In the genomic region with DNA sequence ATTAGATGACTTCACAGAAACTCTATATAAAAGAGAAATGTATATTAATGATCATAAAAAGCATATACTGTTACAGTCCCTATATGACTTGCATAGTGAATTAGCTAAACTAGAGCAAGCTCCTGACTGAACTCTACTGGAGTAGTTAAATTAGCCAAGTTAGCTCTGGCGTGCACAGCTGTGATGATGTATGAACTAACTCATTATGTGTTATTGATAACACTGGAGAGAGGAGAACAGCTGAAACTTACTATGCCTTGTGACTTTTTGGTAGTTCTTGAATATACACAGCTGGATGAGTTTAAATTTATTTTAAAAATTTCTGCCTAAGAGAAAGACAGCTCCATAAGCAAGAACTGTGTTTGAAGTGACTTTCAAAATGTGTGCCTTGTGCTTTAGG, we compare ENCODE assay signal across 1 cellular context.
TF ChIP-seq lines count a peak whose summit lies in the region.

No MANE protein-coding gene starts in this region.

TF ChIP-seq in GM12878, 131 proteins besides CTCF, POLR2A, EP300 and RAD21:
- TF ChIP-seq, protein P1, sequence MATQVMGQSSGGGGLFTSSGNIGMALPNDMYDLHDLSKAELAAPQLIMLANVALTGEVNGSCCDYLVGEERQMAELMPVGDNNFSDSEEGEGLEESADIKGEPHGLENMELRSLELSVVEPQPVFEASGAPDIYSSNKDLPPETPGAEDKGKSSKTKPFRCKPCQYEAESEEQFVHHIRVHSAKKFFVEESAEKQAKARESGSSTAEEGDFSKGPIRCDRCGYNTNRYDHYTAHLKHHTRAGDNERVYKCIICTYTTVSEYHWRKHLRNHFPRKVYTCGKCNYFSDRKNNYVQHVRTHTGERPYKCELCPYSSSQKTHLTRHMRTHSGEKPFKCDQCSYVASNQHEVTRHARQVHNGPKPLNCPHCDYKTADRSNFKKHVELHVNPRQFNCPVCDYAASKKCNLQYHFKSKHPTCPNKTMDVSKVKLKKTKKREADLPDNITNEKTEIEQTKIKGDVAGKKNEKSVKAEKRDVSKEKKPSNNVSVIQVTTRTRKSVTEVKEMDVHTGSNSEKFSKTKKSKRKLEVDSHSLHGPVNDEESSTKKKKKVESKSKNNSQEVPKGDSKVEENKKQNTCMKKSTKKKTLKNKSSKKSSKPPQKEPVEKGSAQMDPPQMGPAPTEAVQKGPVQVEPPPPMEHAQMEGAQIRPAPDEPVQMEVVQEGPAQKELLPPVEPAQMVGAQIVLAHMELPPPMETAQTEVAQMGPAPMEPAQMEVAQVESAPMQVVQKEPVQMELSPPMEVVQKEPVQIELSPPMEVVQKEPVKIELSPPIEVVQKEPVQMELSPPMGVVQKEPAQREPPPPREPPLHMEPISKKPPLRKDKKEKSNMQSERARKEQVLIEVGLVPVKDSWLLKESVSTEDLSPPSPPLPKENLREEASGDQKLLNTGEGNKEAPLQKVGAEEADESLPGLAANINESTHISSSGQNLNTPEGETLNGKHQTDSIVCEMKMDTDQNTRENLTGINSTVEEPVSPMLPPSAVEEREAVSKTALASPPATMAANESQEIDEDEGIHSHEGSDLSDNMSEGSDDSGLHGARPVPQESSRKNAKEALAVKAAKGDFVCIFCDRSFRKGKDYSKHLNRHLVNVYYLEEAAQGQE (IDR thresholded peaks at IDR 0.05; ENCODE audit: low read depth, low read length): no peak
- TF ChIP-seq ZNF384 (IDR thresholded peaks at IDR 0.05; ENCODE audit: borderline replicate concordance, low read depth, low read length) (no peak), TAF1 (IDR thresholded peaks at IDR 0.05; ENCODE audit: borderline replicate concordance, low read depth, low read length) (no peak), NR2C1 (IDR thresholded peaks at IDR 0.05) (no peak), RFX5 (IDR thresholded peaks at IDR 0.05; ENCODE audit: low read depth, low read length) (no peak), GATAD2B (conservative IDR thresholded peaks at IDR 0.05; ENCODE audit: low read depth) (no peak), HDAC6 (IDR thresholded peaks at IDR 0.05; ENCODE audit: unreplicated experiment) (no peak), POU2F2 (IDR thresholded peaks at IDR 0.05; ENCODE audit: borderline replicate concordance, low read depth, low read length) (no peak), ZNF24 (IDR thresholded peaks at IDR 0.05) (no peak), MTA2 (IDR thresholded peaks at IDR 0.05; ENCODE audit: low read depth) (no peak)
- TF ChIP-seq, protein P2, sequence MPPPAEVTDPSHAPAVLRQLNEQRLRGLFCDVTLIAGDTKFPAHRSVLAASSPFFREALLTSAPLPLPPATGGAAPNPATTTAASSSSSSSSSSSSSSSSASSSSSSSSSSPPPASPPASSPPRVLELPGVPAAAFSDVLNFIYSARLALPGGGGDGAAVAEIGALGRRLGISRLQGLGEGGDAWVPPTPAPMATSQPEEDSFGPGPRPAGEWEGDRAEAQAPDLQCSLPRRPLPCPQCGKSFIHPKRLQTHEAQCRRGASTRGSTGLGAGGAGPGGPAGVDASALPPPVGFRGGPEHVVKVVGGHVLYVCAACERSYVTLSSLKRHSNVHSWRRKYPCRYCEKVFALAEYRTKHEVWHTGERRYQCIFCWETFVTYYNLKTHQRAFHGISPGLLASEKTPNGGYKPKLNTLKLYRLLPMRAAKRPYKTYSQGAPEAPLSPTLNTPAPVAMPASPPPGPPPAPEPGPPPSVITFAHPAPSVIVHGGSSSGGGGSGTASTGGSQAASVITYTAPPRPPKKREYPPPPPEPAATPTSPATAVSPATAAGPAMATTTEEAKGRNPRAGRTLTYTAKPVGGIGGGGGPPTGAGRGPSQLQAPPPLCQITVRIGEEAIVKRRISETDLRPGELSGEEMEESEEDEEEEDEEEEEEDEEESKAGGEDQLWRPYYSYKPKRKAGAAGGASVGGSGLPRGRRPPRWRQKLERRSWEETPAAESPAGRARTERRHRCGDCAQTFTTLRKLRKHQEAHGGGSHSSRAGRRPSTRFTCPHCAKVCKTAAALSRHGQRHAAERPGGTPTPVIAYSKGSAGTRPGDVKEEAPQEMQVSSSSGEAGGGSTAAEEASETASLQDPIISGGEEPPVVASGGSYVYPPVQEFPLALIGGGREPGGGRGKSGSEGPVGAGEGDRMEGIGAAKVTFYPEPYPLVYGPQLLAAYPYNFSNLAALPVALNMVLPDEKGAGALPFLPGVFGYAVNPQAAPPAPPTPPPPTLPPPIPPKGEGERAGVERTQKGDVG (CRISPR knock-in tag; IDR thresholded peaks at IDR 0.05): no peak
- TF ChIP-seq, protein P3, sequence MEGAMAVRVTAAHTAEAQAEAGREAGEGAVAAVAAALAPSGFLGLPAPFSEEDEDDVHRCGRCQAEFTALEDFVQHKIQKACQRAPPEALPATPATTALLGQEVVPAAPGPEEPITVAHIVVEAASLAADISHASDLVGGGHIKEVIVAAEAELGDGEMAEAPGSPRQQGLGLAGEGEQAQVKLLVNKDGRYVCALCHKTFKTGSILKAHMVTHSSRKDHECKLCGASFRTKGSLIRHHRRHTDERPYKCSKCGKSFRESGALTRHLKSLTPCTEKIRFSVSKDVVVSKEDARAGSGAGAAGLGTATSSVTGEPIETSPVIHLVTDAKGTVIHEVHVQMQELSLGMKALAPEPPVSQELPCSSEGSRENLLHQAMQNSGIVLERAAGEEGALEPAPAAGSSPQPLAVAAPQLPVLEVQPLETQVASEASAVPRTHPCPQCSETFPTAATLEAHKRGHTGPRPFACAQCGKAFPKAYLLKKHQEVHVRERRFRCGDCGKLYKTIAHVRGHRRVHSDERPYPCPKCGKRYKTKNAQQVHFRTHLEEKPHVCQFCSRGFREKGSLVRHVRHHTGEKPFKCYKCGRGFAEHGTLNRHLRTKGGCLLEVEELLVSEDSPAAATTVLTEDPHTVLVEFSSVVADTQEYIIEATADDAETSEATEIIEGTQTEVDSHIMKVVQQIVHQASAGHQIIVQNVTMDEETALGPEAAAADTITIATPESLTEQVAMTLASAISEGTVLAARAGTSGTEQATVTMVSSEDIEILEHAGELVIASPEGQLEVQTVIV (IDR thresholded peaks at IDR 0.05; ENCODE audit: borderline replicate concordance, partially characterized antibody): no peak
- TF ChIP-seq, protein P4, sequence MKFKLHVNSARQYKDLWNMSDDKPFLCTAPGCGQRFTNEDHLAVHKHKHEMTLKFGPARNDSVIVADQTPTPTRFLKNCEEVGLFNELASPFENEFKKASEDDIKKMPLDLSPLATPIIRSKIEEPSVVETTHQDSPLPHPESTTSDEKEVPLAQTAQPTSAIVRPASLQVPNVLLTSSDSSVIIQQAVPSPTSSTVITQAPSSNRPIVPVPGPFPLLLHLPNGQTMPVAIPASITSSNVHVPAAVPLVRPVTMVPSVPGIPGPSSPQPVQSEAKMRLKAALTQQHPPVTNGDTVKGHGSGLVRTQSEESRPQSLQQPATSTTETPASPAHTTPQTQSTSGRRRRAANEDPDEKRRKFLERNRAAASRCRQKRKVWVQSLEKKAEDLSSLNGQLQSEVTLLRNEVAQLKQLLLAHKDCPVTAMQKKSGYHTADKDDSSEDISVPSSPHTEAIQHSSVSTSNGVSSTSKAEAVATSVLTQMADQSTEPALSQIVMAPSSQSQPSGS (IDR thresholded peaks at IDR 0.05; ENCODE audit: low read length): no peak
- TF ChIP-seq, protein P5, sequence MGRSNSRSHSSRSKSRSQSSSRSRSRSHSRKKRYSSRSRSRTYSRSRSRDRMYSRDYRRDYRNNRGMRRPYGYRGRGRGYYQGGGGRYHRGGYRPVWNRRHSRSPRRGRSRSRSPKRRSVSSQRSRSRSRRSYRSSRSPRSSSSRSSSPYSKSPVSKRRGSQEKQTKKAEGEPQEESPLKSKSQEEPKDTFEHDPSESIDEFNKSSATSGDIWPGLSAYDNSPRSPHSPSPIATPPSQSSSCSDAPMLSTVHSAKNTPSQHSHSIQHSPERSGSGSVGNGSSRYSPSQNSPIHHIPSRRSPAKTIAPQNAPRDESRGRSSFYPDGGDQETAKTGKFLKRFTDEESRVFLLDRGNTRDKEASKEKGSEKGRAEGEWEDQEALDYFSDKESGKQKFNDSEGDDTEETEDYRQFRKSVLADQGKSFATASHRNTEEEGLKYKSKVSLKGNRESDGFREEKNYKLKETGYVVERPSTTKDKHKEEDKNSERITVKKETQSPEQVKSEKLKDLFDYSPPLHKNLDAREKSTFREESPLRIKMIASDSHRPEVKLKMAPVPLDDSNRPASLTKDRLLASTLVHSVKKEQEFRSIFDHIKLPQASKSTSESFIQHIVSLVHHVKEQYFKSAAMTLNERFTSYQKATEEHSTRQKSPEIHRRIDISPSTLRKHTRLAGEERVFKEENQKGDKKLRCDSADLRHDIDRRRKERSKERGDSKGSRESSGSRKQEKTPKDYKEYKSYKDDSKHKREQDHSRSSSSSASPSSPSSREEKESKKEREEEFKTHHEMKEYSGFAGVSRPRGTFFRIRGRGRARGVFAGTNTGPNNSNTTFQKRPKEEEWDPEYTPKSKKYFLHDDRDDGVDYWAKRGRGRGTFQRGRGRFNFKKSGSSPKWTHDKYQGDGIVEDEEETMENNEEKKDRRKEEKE (IDR thresholded peaks at IDR 0.05): no peak
- TF ChIP-seq, protein P6, sequence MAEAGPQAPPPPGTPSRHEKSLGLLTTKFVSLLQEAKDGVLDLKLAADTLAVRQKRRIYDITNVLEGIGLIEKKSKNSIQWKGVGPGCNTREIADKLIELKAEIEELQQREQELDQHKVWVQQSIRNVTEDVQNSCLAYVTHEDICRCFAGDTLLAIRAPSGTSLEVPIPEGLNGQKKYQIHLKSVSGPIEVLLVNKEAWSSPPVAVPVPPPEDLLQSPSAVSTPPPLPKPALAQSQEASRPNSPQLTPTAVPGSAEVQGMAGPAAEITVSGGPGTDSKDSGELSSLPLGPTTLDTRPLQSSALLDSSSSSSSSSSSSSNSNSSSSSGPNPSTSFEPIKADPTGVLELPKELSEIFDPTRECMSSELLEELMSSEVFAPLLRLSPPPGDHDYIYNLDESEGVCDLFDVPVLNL (IDR thresholded peaks at IDR 0.05; ENCODE audit: low read depth, low read length): no peak
